In the genomic region with DNA sequence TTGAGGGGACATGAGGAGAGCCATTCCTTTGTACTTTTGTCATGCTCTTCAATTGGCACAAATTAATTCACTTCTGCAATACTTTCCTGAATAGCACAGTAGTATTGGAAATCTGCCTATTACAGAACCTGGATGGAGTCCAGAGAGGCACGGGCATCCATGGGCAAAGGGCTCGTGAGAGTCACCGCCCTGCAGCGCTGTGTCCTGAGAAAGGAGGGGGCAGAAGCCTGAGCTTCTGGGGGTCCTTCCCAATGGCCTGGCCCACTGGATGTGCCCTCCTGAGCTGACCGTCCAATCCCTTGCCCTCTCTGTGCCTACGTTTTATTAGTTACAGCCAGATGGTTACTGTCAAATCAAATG, we compare ENCODE assay signal across 30 cellular contexts. TPM values are rescaled to one million over a fixed set of nuclear protein-coding genes. Genes with fewer than 3 reads are reported as not detected.
"Had no signal": no experiment of that assay in that cellular context is flagged by ENCODE, and none has a peak within 500 bp of the region (broad histone marks: within the 10 kb centered on the region; RNA-seq: fewer than 3 reads in every experiment).

No MANE protein-coding gene starts in this region.

- H3K4me1 ChIP-seq: foreskin keratinocyte, gastroesophageal sphincter, heart left ventricle, neural progenitor cell, parathyroid adenoma, right atrium auricular region, vagina had no signal

- H3K9ac ChIP-seq: neural progenitor cell, parathyroid adenoma had no signal

- H3K27me3 ChIP-seq: gastroesophageal sphincter, neural progenitor cell, right atrium auricular region, thyroid gland, vagina had no signal

- H3K4me3 ChIP-seq: gastroesophageal sphincter, heart left ventricle, hepatocyte, lung, neural progenitor cell, right atrium auricular region, skin epidermis, thyroid gland, vagina had no signal

- DNase-seq: cortex of kidney; foreskin keratinocyte; heart left ventricle; left cardiac atrium; left ventricle myocardium superior; mesenchymal stem cell; midbrain; naive thymus-derived CD4-positive, alpha-beta T cell; stimulated activated CD4-positive, alpha-beta T cell treated with anti-CD3 and anti-CD28 coated beads, Interleukin-15, amount 100 ng/mL, for 24 hours; stimulated activated CD4-positive, alpha-beta T cell treated with anti-CD3 and anti-CD28 coated beads, Interleukin-2, amount 100 ng/mL, for 48 hours; stimulated activated naive CD4-positive, alpha-beta T cell; stimulated activated naive CD8-positive, alpha-beta T cell treated with anti-CD3 and anti-CD28 coated beads, Interleukin-15, amount 100 ng/mL, for 72 hours; trophoblast cell had no signal

- ATAC-seq: foreskin keratinocyte; gastroesophageal sphincter; heart left ventricle; left cardiac atrium; left ventricle myocardium superior; naive thymus-derived CD4-positive, alpha-beta T cell; stimulated activated naive CD8-positive, alpha-beta T cell treated with anti-CD3 and anti-CD28 coated beads, Interleukin-15, amount 100 ng/mL, for 72 hours had no signal

- H3K9me3 ChIP-seq: gastroesophageal sphincter, heart left ventricle, right atrium auricular region, thyroid gland, vagina had no signal

- H3K36me3 ChIP-seq: gastroesophageal sphincter, heart left ventricle, neural progenitor cell, right atrium auricular region, thyroid gland, vagina had no signal

- H3K4me2 ChIP-seq: hepatocyte, neural progenitor cell had no signal

- H3K27ac ChIP-seq: foreskin keratinocyte, gastroesophageal sphincter, heart left ventricle, hepatocyte, neural progenitor cell, parathyroid adenoma, right atrium auricular region, skin epidermis, thyroid gland, vagina had no signal

- H3K79me2 ChIP-seq: hepatocyte, parathyroid adenoma had no signal

- H2AFZ ChIP-seq: hepatocyte, neural progenitor cell, parathyroid adenoma had no signal

RNA-seq across cellular contexts. Expression of gene G6PC1, which starts 3.5 kb away (rescaled TPM):
- total RNA-seq: dermis microvascular lymphatic vessel endothelial cell; foreskin keratinocyte; gastroesophageal sphincter; heart left ventricle; kidney epithelial cell; left cardiac atrium; left ventricle myocardium superior; naive thymus-derived CD4-positive, alpha-beta T cell; osteoblast; progenitor cell of endocrine pancreas; right atrium auricular region; subcutaneous adipose tissue; temporal lobe; thyroid gland; ureter; vagina had no signal
- polyA plus RNA-seq: esophagus; foreskin keratinocyte; heart left ventricle; lung; naive thymus-derived CD4-positive, alpha-beta T cell had no signal

RNA-seq across cellular contexts. Expression of gene AOC3, which starts 53.1 kb away (rescaled TPM):
- total RNA-seq: osteoblast had no signal
- polyA plus RNA-seq: naive thymus-derived CD4-positive, alpha-beta T cell had no signal

RNA-seq across cellular contexts. Expression of gene AOC2, which starts 59.7 kb away (rescaled TPM):
- polyA plus RNA-seq: naive thymus-derived CD4-positive, alpha-beta T cell had no signal
